8 cellular contexts compared by ENCODE assay signal in the genomic region with DNA sequence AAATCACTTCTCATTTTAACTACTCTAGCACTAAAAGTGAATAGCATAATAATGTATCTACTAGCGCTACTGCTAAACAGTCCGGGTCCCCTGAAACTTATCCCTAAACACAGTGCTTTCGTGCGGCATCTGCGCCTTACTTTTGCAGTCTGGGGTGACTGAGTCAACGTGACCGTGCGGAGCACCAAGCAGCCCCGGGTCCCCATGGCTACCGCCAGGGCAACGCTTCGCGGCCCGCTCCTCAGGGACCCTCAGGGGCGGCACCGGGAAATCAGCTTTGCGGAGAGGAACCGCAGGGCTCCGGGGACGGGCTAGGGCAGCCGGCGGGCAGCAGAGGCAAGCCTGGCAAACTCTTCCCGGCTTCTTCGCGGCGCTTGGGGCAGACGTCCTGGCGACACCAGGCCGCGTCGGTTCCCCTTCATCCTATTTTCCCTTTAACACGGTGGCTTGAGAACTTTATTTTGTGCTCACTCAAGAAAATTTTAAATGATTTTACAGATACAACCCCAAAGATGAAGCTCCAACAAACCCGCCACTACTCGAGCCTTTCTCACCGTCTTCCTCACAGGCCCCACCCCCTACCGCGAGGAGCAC.
DNase-seq lines count a peak whose midpoint lies in the region; ATAC-seq and TF ChIP-seq lines count a peak whose summit lies in the region.

No MANE protein-coding gene starts in this region.

- peak; percentile 19 for ATAC-seq in GM21367 (IDR thresholded peaks at IDR 0.05; ENCODE audit: unreplicated experiment)

- no peak for TF ChIP-seq CTCF in retinal pigment epithelial cell (conservative IDR thresholded peaks at IDR 0.05; ENCODE audit: low read depth, low read length)

- DNase-seq in COLO668 (lab: John Stamatoyannopoulos, UW; ENCODE audit: unreplicated experiment) = peak; percentile 52
- peak in 63 of 76 experiments; percentile 11 to 67 (median 41) for DNase-seq in HUDEP-2 (lab: John Stamatoyannopoulos, UW; ENCODE audit: unreplicated experiment in 76 of 76)
- peak; percentile 29 for DNase-seq in T follicular helper cell (ENCODE audit: low read depth)
- DNase-seq in amniotic epithelial cell (ENCODE audit: low read depth) = peak; percentile 22
- peak; percentile 69 for DNase-seq in hepatic stellate cell (ENCODE audit: low spot score)
- peak; percentile 23 for DNase-seq in retinal pigment epithelial cell (ENCODE audit: low read depth)
- no peak for DNase-seq in NCI-H187 treated with DMSO at 0.1 percent for 48 hours (lab: John Stamatoyannopoulos, UW)

- peak overlapping the region; percentile 94 for H3K4me3 ChIP-seq in retinal pigment epithelial cell (ENCODE audit: low read length)
